Comparison of ENCODE assay signal across 8 cellular contexts in the genomic region with DNA sequence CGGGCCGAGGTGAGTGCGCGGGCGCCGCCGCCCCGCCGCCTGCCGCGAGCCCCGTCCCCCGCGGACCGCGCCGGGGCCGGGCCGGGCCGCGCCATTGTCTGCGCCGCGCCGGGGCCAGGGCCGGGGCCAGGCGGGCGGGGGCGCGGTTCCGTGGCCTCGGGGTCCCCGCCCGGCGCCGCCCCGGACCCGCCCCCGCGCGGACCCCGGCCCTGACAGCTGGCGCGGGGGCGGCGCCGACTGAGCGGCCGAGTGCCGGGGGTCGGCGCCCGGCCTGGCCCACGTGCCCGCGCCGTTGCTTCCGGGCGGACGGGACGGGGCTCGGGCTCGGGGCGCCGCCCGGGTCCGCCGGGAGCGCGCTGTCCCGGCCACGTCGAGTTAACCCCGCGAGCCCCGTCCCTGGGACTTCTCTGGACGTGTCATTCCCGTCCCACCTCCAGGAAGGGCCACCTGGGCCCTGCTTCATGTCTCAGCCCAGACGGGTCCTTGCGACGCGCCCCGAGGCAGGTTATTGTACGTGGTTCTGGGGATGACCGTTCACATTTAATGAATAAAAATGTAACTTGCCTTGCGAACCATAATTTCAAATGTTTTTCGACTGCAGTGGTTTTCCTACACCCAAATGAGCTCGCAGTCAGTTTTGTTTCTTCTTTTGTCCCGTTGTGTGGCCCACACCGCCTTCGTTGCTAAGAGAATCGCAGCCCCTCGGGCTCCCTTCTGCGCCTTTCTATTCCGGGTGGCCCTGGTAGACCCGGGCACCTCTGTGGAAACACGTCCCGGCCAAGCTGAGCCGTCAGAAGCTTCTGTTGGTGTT. TPM values are rescaled to one million over a fixed set of nuclear protein-coding genes. Genes with fewer than 3 reads are reported as not detected.
DNase-seq lines count a peak whose midpoint lies in the region; ATAC-seq and TF ChIP-seq lines count a peak whose summit lies in the region.

No MANE protein-coding gene starts in this region.

- peak overlapping the region; percentile 82 for H3K4me3 ChIP-seq in AG04449 (ENCODE audit: low read depth, low read length)
- H3K4me3 ChIP-seq in OCI-LY7 (ENCODE audit: low read depth, low read length, poor library complexity, severe bottlenecking): peak overlapping the region; percentile 75
- H3K4me3 ChIP-seq in cardiac fibroblast (replicated peaks in 1 of 2; ENCODE audit: low read depth in 2 of 2, low read length in 2 of 2): peak overlapping the region; percentile 78 to 79
- peak overlapping the region; percentile 51 to 74 for H3K4me3 ChIP-seq in left lung
- peak overlapping the region; percentile 51 to 63 for H3K4me3 ChIP-seq in testis

- H2AFZ ChIP-seq in OCI-LY7 (ENCODE audit: low read length): no peak overlapping the region

- 0 to 2% methylated on average over 21 to 35 of the region's 99 CpGs for WGBS in testis, 2 donors

- peaks cover 10 to 16% of the 10 kb centered on the region in 2 donors for H3K27me3 ChIP-seq in left lung
- no peaks in the 10 kb centered on the region for H3K27me3 ChIP-seq in testis

- DNase-seq in AG04449 (ENCODE audit: low read depth, low spot score): no peak
- DNase-seq in OCI-LY7 (ENCODE audit: low spot score): peak; percentile 47
- peak; percentile 31 to 36 for DNase-seq in cardiac fibroblast (ENCODE audit: low read depth in 2 of 2)
- peak in 1 of 2 donors; percentile 83 for DNase-seq in left lung
- DNase-seq in testis: peak; percentile 43
- DNase-seq in SKM-1 (lab: John Stamatoyannopoulos, UW; ENCODE audit: unreplicated experiment): no peak

- peak overlapping the region; percentile 22 for H3K27ac ChIP-seq in OCI-LY7 (ENCODE audit: low read depth, low read length, poor library complexity, severe bottlenecking)
- peak overlapping the region; percentile 63 to 77 for H3K27ac ChIP-seq in left lung
- H3K27ac ChIP-seq in testis: peak overlapping the region in 1 of 2 donors; percentile 51

- POLR2A ChIA-PET in AG04449 (lab: Yijun Ruan, JAX) (no interaction called here), OCI-LY7 (lab: Charles Lee) (interaction anchor here (0.7 kb wide), 1 partner anchor 14 kb away, joined by 3 read pairs; no protein-coding TSS in a partner anchor)

- H3K4me2 ChIP-seq in OCI-LY7 (ENCODE audit: low read length): peak overlapping the region; percentile 84

- H3K36me3 ChIP-seq in OCI-LY7 (ENCODE audit: insufficient read depth, low read length) (peaks cover 20% of the 10 kb centered on the region), left lung (no peaks in the 10 kb centered on the region), testis (ENCODE audit: low read depth, missing control alignments) (no peaks in the 10 kb centered on the region)

- ATAC-seq in GM18498 (IDR thresholded peaks at IDR 0.05; ENCODE audit: unreplicated experiment) (peak; percentile 21), HG02852 (IDR thresholded peaks at IDR 0.05; ENCODE audit: unreplicated experiment) (peak; percentile 42), left lung (no peak)

- peaks cover 24% of the 10 kb centered on the region for H4K20me1 ChIP-seq in OCI-LY7 (ENCODE audit: insufficient read depth, low read length)

- H3K79me2 ChIP-seq in OCI-LY7 (ENCODE audit: insufficient read depth, low read depth, low read length): peaks cover 35% of the 10 kb centered on the region

- intact Hi-C loops in OCI-LY7 (cut with micrococcal nuclease; ENCODE audit: unreplicated experiment): loop anchor here (2.0 kb wide), 2 partner anchors 27 to 65 kb away; partner anchors contain the start of genes ALG12, BRD1 and CRELD2
- intact Hi-C loops in left lung (cut with DNase I): no loop called here
- intact Hi-C loops in testis (cut with DNase I; ENCODE audit: low total_unique reads): no loop called here

- CTCF ChIA-PET in AG04449 (lab: Yijun Ruan, JAX): interaction anchor here (0.8 kb wide), 1 partner anchor 10 kb away, joined by 3 read pairs; no protein-coding TSS in a partner anchor
- CTCF ChIA-PET in OCI-LY7 (lab: Charles Lee; ENCODE audit: unreplicated experiment): no interaction called here

- H3K9me3 ChIP-seq in OCI-LY7 (ENCODE audit: low read length) (no peaks in the 10 kb centered on the region), left lung (no peaks in the 10 kb centered on the region), testis (no peaks in the 10 kb centered on the region)

- no peak for TF ChIP-seq POLR2A in testis (IDR thresholded peaks at IDR 0.05)

- H3K9me2 ChIP-seq in OCI-LY7 (ENCODE audit: insufficient read depth, low read length): no peaks in the 10 kb centered on the region

- TF ChIP-seq CTCF in AG04449 (IDR thresholded peaks at IDR 0.05; ENCODE audit: insufficient read depth, low read length, missing control alignments) (no peak), OCI-LY7 (conservative IDR thresholded peaks at IDR 0.05; ENCODE audit: low read length) (no peak), cardiac fibroblast (IDR thresholded peaks at IDR 0.05; ENCODE audit: low read depth, low read length) (no peak), left lung (IDR thresholded peaks at IDR 0.05) (no peak), testis (IDR thresholded peaks at IDR 0.05) (no peak)

- H3K4me1 ChIP-seq in OCI-LY7 (ENCODE audit: insufficient read depth, low read length, poor library complexity, severe bottlenecking) (peaks cover 25% of the 10 kb centered on the region), left lung (peaks cover 16 to 46% of the 10 kb centered on the region in 2 donors), testis (peaks cover 21% of the 10 kb centered on the region)

- no TSS peak for BruUV-seq in OCI-LY7 (replicated peaks; lab: Mats Ljungman, UMichigan)

RNA-seq across cellular contexts. Expression of gene ZBED4, which starts 0.5 kb away (rescaled TPM):
- 27.8 and 30.4 TPM in 2 replicates for total RNA-seq in OCI-LY7 (2014; rRNA removed; shearing (Covaris generic))
- total RNA-seq in OCI-LY7 (2022) (31.6 and 33.6 TPM in 2 replicates), left lung (10 to 100 TPM; 12.8 to 13.8 TPM), testis (10 to 100 TPM; 17.2 to 18.2 TPM)
- polyA plus RNA-seq in testis (ENCODE audit: insufficient read depth, low read depth, low replicate concordance): 9.1 TPM

RNA-seq across cellular contexts. Expression of gene BRD1, which starts 26.5 kb away (rescaled TPM):
- 37.3 and 38.1 TPM in 2 replicates for total RNA-seq in OCI-LY7 (2014; rRNA removed; shearing (Covaris generic))
- total RNA-seq in OCI-LY7 (2022) (46.6 and 47.3 TPM in 2 replicates), left lung (10 to 100 TPM; 27.4 to 32.4 TPM), testis (100 to 1,000 TPM; 113 to 122 TPM)
- polyA plus RNA-seq in testis (ENCODE audit: insufficient read depth, low read depth, low replicate concordance): 114 TPM

Comparison
In these comparisons a context has a peak if more than half of its experiments do, and no peak if none do; other contexts are left out.
1. DNase-seq: peak in OCI-LY7 (single experiment), cardiac fibroblast (2 of 2) and testis (single experiment); none in AG04449 (single experiment) and SKM-1 (single experiment).
2. Peak in every context shown above with its lines, with median percentiles within 50 percentile points of each other: H3K4me3 ChIP-seq.